Comparison of ENCODE assay signal across 21 cellular contexts in the genomic region with DNA sequence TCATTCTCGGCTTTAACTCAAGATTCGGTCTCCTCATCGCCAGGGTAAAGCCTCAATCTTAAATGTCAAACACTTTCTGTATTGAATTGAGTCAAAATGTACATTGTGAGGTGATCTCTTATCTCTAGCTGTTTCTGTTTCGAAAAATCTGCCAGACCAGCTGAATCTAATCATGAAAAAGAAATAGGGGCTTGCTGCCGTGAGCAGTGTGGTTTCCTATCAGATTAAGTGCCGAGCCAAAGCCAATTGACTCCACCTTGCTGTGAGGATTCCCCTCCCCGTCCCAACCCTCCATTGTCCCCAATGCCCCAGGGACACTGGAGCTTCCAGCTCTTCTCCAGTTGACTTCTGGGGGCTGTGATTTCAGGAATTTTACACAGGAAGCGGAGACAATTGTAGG. TPM values are rescaled to one million over a fixed set of nuclear protein-coding genes. Genes with fewer than 3 reads are reported as not detected.
DNase-seq lines count a peak whose midpoint lies in the region; ATAC-seq and TF ChIP-seq lines count a peak whose summit lies in the region.
"Had no signal": no experiment of that assay in that cellular context is flagged by ENCODE, and none has a peak within 500 bp of the region (broad histone marks: within the 10 kb centered on the region; RNA-seq: fewer than 3 reads in every experiment).

No MANE protein-coding gene starts in this region.

- H2AFZ ChIP-seq in parathyroid adenoma, result no peak overlapping the region
- H2AFZ ChIP-seq: PC-9 had no signal

- no peak overlapping the region for H3K27ac ChIP-seq in parathyroid adenoma
- H3K27ac ChIP-seq: PC-9, SK-N-MC, thoracic aorta had no signal

- CTCF ChIA-PET in activated naive CD4-positive, alpha-beta T cell treated with anti-CD3 and anti-CD28 coated beads for 36 hours (lab: Charles Lee), result no interaction called here
- CTCF ChIA-PET in activated CD4-positive, alpha-beta memory T cell treated with anti-CD3 and anti-CD28 coated beads for 36 hours (lab: Charles Lee), result no interaction called here

- H3K4me3 ChIP-seq in parathyroid adenoma (ENCODE audit: low read depth, low read length), result no peak overlapping the region
- H3K4me3 ChIP-seq: HAP-1, PC-9, SK-N-MC, thoracic aorta had no signal

- no peaks in the 10 kb centered on the region for H3K27me3 Mint-ChIP-seq in activated naive CD4-positive, alpha-beta T cell treated with anti-CD3 and anti-CD28 coated beads for 36 hours (ENCODE audit: low read depth)
- H3K27me3 Mint-ChIP-seq in activated CD4-positive, alpha-beta memory T cell treated with anti-CD3 and anti-CD28 coated beads for 36 hours, result no peaks in the 10 kb centered on the region
- H3K27me3 Mint-ChIP-seq: activated naive CD8-positive, alpha-beta T cell had no signal

- peaks cover 3% of the 10 kb centered on the region for H3K36me3 Mint-ChIP-seq in activated naive CD4-positive, alpha-beta T cell treated with anti-CD3 and anti-CD28 coated beads for 36 hours (ENCODE audit: low read depth)
- peaks cover 5% of the 10 kb centered on the region for H3K36me3 Mint-ChIP-seq in activated CD4-positive, alpha-beta memory T cell treated with anti-CD3 and anti-CD28 coated beads for 36 hours
- H3K36me3 Mint-ChIP-seq: activated naive CD8-positive, alpha-beta T cell; brain; CD8-positive, alpha-beta memory T cell had no signal

- peak overlapping the region; percentile 27 for H3K4me2 ChIP-seq in parathyroid adenoma (ENCODE audit: low read length)
- H3K4me2 ChIP-seq: PC-9 had no signal

- H3K27me3 ChIP-seq in parathyroid adenoma (ENCODE audit: control insufficient read depth, insufficient read depth, low read length), result no peaks in the 10 kb centered on the region

- H3K4me3 Mint-ChIP-seq in activated naive CD4-positive, alpha-beta T cell treated with anti-CD3 and anti-CD28 coated beads for 36 hours, result no peak overlapping the region
- H3K4me3 Mint-ChIP-seq in activated CD4-positive, alpha-beta memory T cell treated with anti-CD3 and anti-CD28 coated beads for 36 hours, result no peak overlapping the region
- H3K4me3 Mint-ChIP-seq: activated naive CD8-positive, alpha-beta T cell; brain had no signal

- ATAC-seq in GM21447 (IDR thresholded peaks at IDR 0.05; ENCODE audit: unreplicated experiment), result no peak
- ATAC-seq in HG03280 (IDR thresholded peaks at IDR 0.05; ENCODE audit: unreplicated experiment), result no peak
- ATAC-seq: left ventricle myocardium superior had no signal

- H3K79me2 ChIP-seq in parathyroid adenoma, result no peaks in the 10 kb centered on the region

- peaks cover 16% of the 10 kb centered on the region for H3K4me1 Mint-ChIP-seq in activated naive CD4-positive, alpha-beta T cell treated with anti-CD3 and anti-CD28 coated beads for 36 hours (ENCODE audit: low read depth)
- H3K4me1 Mint-ChIP-seq in activated CD4-positive, alpha-beta memory T cell treated with anti-CD3 and anti-CD28 coated beads for 36 hours (ENCODE audit: low read depth), result peaks cover 6% of the 10 kb centered on the region
- H3K4me1 Mint-ChIP-seq: brain had no signal

- TF ChIP-seq CTCF in GM20000 (IDR thresholded peaks at IDR 0.05; ENCODE audit: extremely low read depth, missing control alignments) (no peak), parathyroid adenoma (IDR thresholded peaks at IDR 0.05) (no peak)

- H3K9ac ChIP-seq in parathyroid adenoma, result no peak overlapping the region

- H3K4me1 ChIP-seq in parathyroid adenoma, result no peaks in the 10 kb centered on the region
- H3K4me1 ChIP-seq: HAP-1 had no signal

- POLR2A ChIA-PET in activated CD4-positive, alpha-beta memory T cell treated with anti-CD3 and anti-CD28 coated beads for 36 hours (lab: Charles Lee), result no interaction called here

- intact Hi-C loops in activated naive CD4-positive, alpha-beta T cell treated with anti-CD3 and anti-CD28 coated beads for 36 hours (cut with micrococcal nuclease), result no loop called here
- intact Hi-C loops in activated CD4-positive, alpha-beta memory T cell treated with anti-CD3 and anti-CD28 coated beads for 36 hours (cut with micrococcal nuclease), result loop anchor here (2.0 kb wide), 1 partner anchor 18 kb away; no protein-coding TSS in a partner anchor

- no peaks in the 10 kb centered on the region for H3K36me3 ChIP-seq in parathyroid adenoma (ENCODE audit: control insufficient read depth, insufficient read depth, low read length)
- H3K36me3 ChIP-seq: HAP-1, thoracic aorta had no signal

- peak; percentile 33 for DNase-seq in activated naive CD4-positive, alpha-beta T cell treated with Interleukin-2 at 50 U/mL for 16 hours
- no peak for DNase-seq in activated naive CD4-positive, alpha-beta T cell treated with anti-CD3 and anti-CD28 coated beads for 36 hours
- DNase-seq in GM20000 (ENCODE audit: low spot score) (peak; percentile 24), NCI-H1694 (lab: John Stamatoyannopoulos, UW) (no peak)
- peak; percentile 39 for DNase-seq in activated CD4-positive, alpha-beta memory T cell treated with anti-CD3 and anti-CD28 coated beads for 36 hours
- DNase-seq: CD8-positive, alpha-beta memory T cell; cortex of kidney; KBM-7; left ventricle myocardium superior; NCI-H2081 treated with DMSO at 0.1 percent for 48 hours; NCI-H510A treated with DMSO at 0.1 percent for 48 hours; PC-9 had no signal

- H3K9me3 Mint-ChIP-seq in activated naive CD4-positive, alpha-beta T cell treated with anti-CD3 and anti-CD28 coated beads for 36 hours, result peaks cover 13% of the 10 kb centered on the region
- H3K9me3 Mint-ChIP-seq in activated CD4-positive, alpha-beta memory T cell treated with anti-CD3 and anti-CD28 coated beads for 36 hours, result peaks cover 19% of the 10 kb centered on the region

- H3K9me3 ChIP-seq in parathyroid adenoma (ENCODE audit: control insufficient read depth, low read length), result no peaks in the 10 kb centered on the region
- H3K9me3 ChIP-seq: HAP-1 had no signal

- H3K27ac Mint-ChIP-seq in activated naive CD4-positive, alpha-beta T cell treated with anti-CD3 and anti-CD28 coated beads for 36 hours, result no peak overlapping the region
- H3K27ac Mint-ChIP-seq in activated CD4-positive, alpha-beta memory T cell treated with anti-CD3 and anti-CD28 coated beads for 36 hours, result no peak overlapping the region
- H3K27ac Mint-ChIP-seq: activated naive CD8-positive, alpha-beta T cell; brain; CD8-positive, alpha-beta memory T cell had no signal

RNA-seq across cellular contexts. Expression of a gene that starts 12.5 kb away (rescaled TPM):
- 1 to 10 TPM; 1.8 to 2.7 TPM for total RNA-seq in activated naive CD4-positive, alpha-beta T cell treated with anti-CD3 and anti-CD28 coated beads for 36 hours
- 1 to 10 TPM in 1 of 2 experiments, under 1 TPM in 1; 0.44 to 1.3 TPM for total RNA-seq in activated CD4-positive, alpha-beta memory T cell treated with anti-CD3 and anti-CD28 coated beads for 36 hours
- total RNA-seq: left ventricle myocardium superior, osteocyte had no signal

RNA-seq across cellular contexts. Expression of a gene that starts 43.7 kb away (rescaled TPM):
- total RNA-seq in activated naive CD4-positive, alpha-beta T cell treated with anti-CD3 and anti-CD28 coated beads for 36 hours, result under 1 TPM; 0.19 to 0.30 TPM
- total RNA-seq in activated CD4-positive, alpha-beta memory T cell treated with anti-CD3 and anti-CD28 coated beads for 36 hours, result under 1 TPM; 0.38 to 0.39 TPM
- total RNA-seq: osteocyte had no signal

Comparison
In these comparisons a context has a peak if more than half of its experiments do, and no peak if none do; other contexts are left out.
1. DNase-seq: peak in activated naive CD4-positive, alpha-beta T cell treated with Interleukin-2 at 50 U/mL for 16 hours (single experiment), GM20000 (single experiment) and activated CD4-positive, alpha-beta memory T cell treated with anti-CD3 and anti-CD28 coated beads for 36 hours (single experiment); none in activated naive CD4-positive, alpha-beta T cell treated with anti-CD3 and anti-CD28 coated beads for 36 hours (single experiment) and NCI-H1694 (single experiment).